In the genomic region with DNA sequence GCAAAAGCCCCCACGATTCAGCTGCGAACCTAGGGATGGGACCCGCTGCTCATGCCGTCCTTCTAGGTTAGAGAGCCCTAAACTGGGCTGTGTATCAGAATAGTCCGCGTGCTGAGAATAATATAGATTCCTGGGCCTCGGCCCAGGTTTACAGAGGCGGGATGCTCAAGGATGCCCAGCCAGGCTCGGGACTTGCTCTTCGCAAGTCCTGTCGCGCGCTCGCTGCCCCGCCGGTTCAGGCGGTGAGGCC, we compare ENCODE assay signal across 8 cellular contexts. TPM values are rescaled to one million over a fixed set of nuclear protein-coding genes. Genes with fewer than 3 reads are reported as not detected.
A peak's percentile ranks its signal among the peaks of the same experiment; 100 is the strongest.
DNase-seq lines count a peak whose midpoint lies in the region; ATAC-seq, FAIRE-seq and TF ChIP-seq lines count a peak whose summit lies in the region.

No MANE protein-coding gene starts in this region.

- peak overlapping the region; percentile 94 for H3K4me2 ChIP-seq in K562 (ENCODE audit: insufficient read depth, low read length)

- no peak for TF ChIP-seq POLR2A in K562 (conservative IDR thresholded peaks at IDR 0.05)

- POLR2A ChIA-PET in K562 (lab: Yijun Ruan, JAX), result interaction anchor here (0.7 to 4.7 kb wide), 10 partner anchors 9 to 479 kb away, joined by 3 to 71 read pairs (median 5); no protein-coding TSS in a partner anchor

- H3K4me1 Mint-ChIP-seq in mesothelial cell of epicardium, result peaks cover 29% of the 10 kb centered on the region

- H3K36me3 Mint-ChIP-seq in mesothelial cell of epicardium, result peaks cover 2% of the 10 kb centered on the region

- H3K4me3 ChIP-seq in left ventricle myocardium inferior (peak overlapping the region; percentile 88), K562 (peak overlapping the region; percentile 82)

- TF ChIP-seq CTCF in left ventricle myocardium inferior (IDR thresholded peaks at IDR 0.05; ENCODE audit: borderline replicate concordance), result peak; percentile 91
- TF ChIP-seq CTCF in K562 (IDR thresholded peaks at IDR 0.05 in 2 of 3, conservative IDR thresholded peaks at IDR 0.05 in 1 of 3; ENCODE audit: insufficient read depth in 2 of 3, low read depth in 1 of 3, low read length in 3 of 3), result no peak; a peak in 1 of 6 replicates
- no peak for TF ChIP-seq CTCF in mesothelial cell of epicardium (IDR thresholded peaks at IDR 0.05; ENCODE audit: unreplicated experiment)

- H3K9me3 ChIP-seq in left ventricle myocardium inferior (replicated peaks) (no peaks in the 10 kb centered on the region), K562 (replicated peaks; ENCODE audit: control insufficient read depth, insufficient read depth, low read depth, low read length) (no peaks in the 10 kb centered on the region)

- peak overlapping the region; percentile 86 to 98 for H3K9ac ChIP-seq in K562 (ENCODE audit: insufficient read depth in 1 of 2, low read depth in 2 of 2, low read length in 2 of 2)

- CTCF ChIA-PET in K562 (lab: Yijun Ruan, JAX; ENCODE audit: low intra/inter-chr PET ratio), result no interaction called here

- peak overlapping the region; percentile 78 for H3K27ac Mint-ChIP-seq in mesothelial cell of epicardium

- DNase-seq in left ventricle myocardium inferior, result no peak
- DNase-seq in Right ventricle myocardium superior, result no peak
- DNase-seq in K562 (ENCODE audit: extremely low read depth in 1 of 4, low spot score in 3 of 4), result no peak
- no peak for DNase-seq in mesothelial cell of epicardium (ENCODE audit: low spot score in 2 of 2, unreplicated experiment in 2 of 2)
- DNase-seq in NCI-H1694 (lab: John Stamatoyannopoulos, UW), result no peak
- DNase-seq in RCC 7860 (ENCODE audit: low spot score), result no peak

- TF ChIP-seq EP300 in K562 (IDR thresholded peaks at IDR 0.05; ENCODE audit: low read length), result no peak

- H3K9me3 Mint-ChIP-seq in mesothelial cell of epicardium, result no peaks in the 10 kb centered on the region

- whole genome bisulfite sequencing in K562 (ENCODE audit: insufficient coverage, low coverage, missing lambda C conversion rate), result 11% methylated on average over 17 of the region's 17 CpGs

- H2AFZ ChIP-seq in K562 (ENCODE audit: low read depth, low read length), result peak overlapping the region; percentile 91

- in situ Hi-C loops in K562 (cut with MboI), result no loop called here

- no peak for TF ChIP-seq RAD21 in K562 (CRISPR knock-in tag; conservative IDR thresholded peaks at IDR 0.05 in 1 of 2, IDR thresholded peaks at IDR 0.05 in 1 of 2)

- H3K27me3 Mint-ChIP-seq in mesothelial cell of epicardium (ENCODE audit: low read depth), result no peaks in the 10 kb centered on the region

- BruUV-seq in K562 (replicated peaks; lab: Mats Ljungman, UMichigan), result no TSS peak

- H3K79me2 ChIP-seq in K562 (ENCODE audit: control insufficient read depth, insufficient read depth, low read length), result peaks cover 47% of the 10 kb centered on the region

- H3K27ac ChIP-seq in left ventricle myocardium inferior (replicated peaks), result peak overlapping the region; percentile 97
- peak overlapping the region; percentile 79 for H3K27ac ChIP-seq in K562 (ENCODE audit: extremely low read depth, low read depth, low read length)

- H4K20me1 ChIP-seq in K562 (replicated peaks; ENCODE audit: control insufficient read depth, insufficient read depth, low read length), result no peaks in the 10 kb centered on the region

- H3K9me1 ChIP-seq in K562 (ENCODE audit: control insufficient read depth, insufficient read depth, low read length), result peaks cover 5% of the 10 kb centered on the region

- FAIRE-seq in K562 (lab: Jason Lieb, UNC), result no peak
- no peak for FAIRE-seq in RCC 7860 (lab: Jason Lieb, UNC)

- H3K36me3 ChIP-seq in left ventricle myocardium inferior (no peaks in the 10 kb centered on the region), K562 (ENCODE audit: control insufficient read depth, insufficient read depth, low read length) (peaks cover 6% of the 10 kb centered on the region; the same call in 2 of the 3 replicates)

- H3K4me1 ChIP-seq in left ventricle myocardium inferior (peaks cover 53% of the 10 kb centered on the region), K562 (replicated peaks in 1 of 2; ENCODE audit: control insufficient read depth in 2 of 2, insufficient read depth in 2 of 2, low read length in 2 of 2) (peaks cover 22 to 33% of the 10 kb centered on the region in 2 experiments)

- no peak for ATAC-seq in Right ventricle myocardium superior (ENCODE audit: poor library complexity)
- peak; percentile 2; the same call in 2 of the 3 replicates for ATAC-seq in K562
- no peak for ATAC-seq in GM21576 (IDR thresholded peaks at IDR 0.05; ENCODE audit: unreplicated experiment)
- no peak for ATAC-seq in HG03280 (IDR thresholded peaks at IDR 0.05; ENCODE audit: unreplicated experiment)

- H3K27me3 ChIP-seq in left ventricle myocardium inferior (ENCODE audit: low read depth), result no peaks in the 10 kb centered on the region
- no peaks in the 10 kb centered on the region for H3K27me3 ChIP-seq in K562 (ENCODE audit: control insufficient read depth in 2 of 2, insufficient read depth in 2 of 2, low read length in 2 of 2)

- intact Hi-C loops in left ventricle myocardium inferior (cut with micrococcal nuclease) (no loop called here), Right ventricle myocardium superior (cut with DNase I) (loop anchor here (10.0 kb wide), 1 partner anchor 353 kb away; no protein-coding TSS in a partner anchor), K562 (cut with micrococcal nuclease) (loop anchor here (5.0 to 10.0 kb wide), 2 partner anchors 150 to 1017 kb away; partner anchors contain the start of genes BPGM and CNOT4)

- peak overlapping the region; percentile 87 for H3K4me3 Mint-ChIP-seq in mesothelial cell of epicardium

TF ChIP-seq in K562, 482 proteins besides CTCF, POLR2A, EP300 and RAD21 (continues in another document):
- no peak for TF ChIP-seq RCOR1 (IDR thresholded peaks at IDR 0.05; ENCODE audit: borderline replicate concordance in 1 of 2, low read depth in 2 of 2, low read length in 2 of 2)
- TF ChIP-seq ZFPM2 (CRISPR knock-in tag; IDR thresholded peaks at IDR 0.05), result 0 out of 2 replicates have a peak, but pooled peaks have one; percentile 18
- TF ChIP-seq ZNF354B (CRISPR knock-in tag; IDR thresholded peaks at IDR 0.05), result no peak; the same call in 1 of the 2 replicates
- 0 out of 2 replicates have a peak, but pooled peaks have one; percentile 9 for TF ChIP-seq PATZ1 (CRISPR knock-in tag; IDR thresholded peaks at IDR 0.05; ENCODE audit: borderline replicate concordance)
- 0 out of 2 replicates have a peak, but pooled peaks have one; percentile 55 for TF ChIP-seq RUNX1 (IDR thresholded peaks at IDR 0.05; ENCODE audit: low read depth)
- no peak for TF ChIP-seq MCM2 (IDR thresholded peaks at IDR 0.05; ENCODE audit: low read depth)
- TF ChIP-seq NR2C2 (CRISPR knock-in tag; IDR thresholded peaks at IDR 0.05), result no peak
- TF ChIP-seq NR2C2 (tag; IDR thresholded peaks at IDR 0.05), result no peak
- peak; percentile 95 for TF ChIP-seq L3MBTL2 (IDR thresholded peaks at IDR 0.05)
- no peak for TF ChIP-seq DPF2 (IDR thresholded peaks at IDR 0.05)
- TF ChIP-seq SIN3B (IDR thresholded peaks at IDR 0.05; ENCODE audit: low read depth), result no peak
- 0 out of 2 replicates have a peak, but pooled peaks have one; percentile 13 for TF ChIP-seq GTF2A2 (tag; IDR thresholded peaks at IDR 0.05)
- TF ChIP-seq EWSR1 (IDR thresholded peaks at IDR 0.05; ENCODE audit: borderline replicate concordance, low read depth, partially characterized antibody), result no peak
- no peak for TF ChIP-seq CHD2 (IDR thresholded peaks at IDR 0.05; ENCODE audit: low read depth, low read length)
- TF ChIP-seq BCL6 (CRISPR knock-in tag; IDR thresholded peaks at IDR 0.05), result no peak
- 0 out of 2 replicates have a peak, but pooled peaks have one; percentile 11 for TF ChIP-seq ZEB2 (IDR thresholded peaks at IDR 0.05)

RNA-seq across cellular contexts. Expression of gene STMP1, which starts 0.3 kb away (rescaled TPM):
- total RNA-seq in left ventricle myocardium inferior, result 28.2 TPM
- total RNA-seq in Right ventricle myocardium superior, result 25.6 TPM
- total RNA-seq in K562 (2011; cell fraction: chromatin; rRNA removed; ENCODE audit: low replicate concordance), result 23.9 and 54.4 TPM in 2 replicates
- total RNA-seq in K562 (2011; cell fraction: nucleolus; rRNA removed), result 18.5 and 19.9 TPM in 2 replicates
- total RNA-seq in K562 (2011; cell fraction: nucleoplasm; rRNA removed), result 44.6 and 66.5 TPM in 2 replicates
- total RNA-seq in K562 (2014; rRNA removed), result 10.6 and 18.5 TPM in 2 replicates
- total RNA-seq in K562 (2014; rRNA removed; fragmentation: Illumina TruSeq; extraction: Trizol), result 47.8 and 54.0 TPM in 2 replicates
- total RNA-seq in K562 (2015; rRNA removed; fragmentation: Illumina TruSeq; extraction: Trizol), result 35.1 and 36.5 TPM in 2 replicates
- total RNA-seq in K562 (2021), result 56.8 and 59.8 TPM in 2 replicates
- 58.4 and 66.1 TPM in 2 replicates for polyA plus RNA-seq in K562 (2011; rRNA removed)
- polyA plus RNA-seq in K562 (2011; cell fraction: cytosol; rRNA removed), result 16.5 and 48.0 TPM in 2 replicates
- 17.4 and 32.2 TPM in 2 replicates for polyA plus RNA-seq in K562 (2011; cell fraction: nucleus; rRNA removed)
- 66.4 and 79.0 TPM in 2 replicates for polyA plus RNA-seq in K562 (2012)
- polyA plus RNA-seq in K562 (2014; fragmentation: Illumina TruSeq; extraction: Trizol), result 57.9 and 67.7 TPM in 2 replicates
- polyA plus RNA-seq in K562 (2014; fragmentation: Nextera tagmentation; extraction: Ambion mirVana), result 100 to 1,000 TPM; 175 to 249 TPM
- 41.5 and 53.9 TPM in 2 replicates for polyA plus RNA-seq in K562 (2014; rRNA removed)
- 35.3 and 55.2 TPM in 2 replicates for polyA minus RNA-seq in K562 (2011; rRNA and poly(A)+ RNA removed)
- 21.3 and 22.6 TPM in 2 replicates for polyA minus RNA-seq in K562 (2011; cell fraction: cytosol; rRNA and poly(A)+ RNA removed)
- 18.3 and 36.7 TPM in 2 replicates for polyA minus RNA-seq in K562 (2011; cell fraction: nucleus; rRNA and poly(A)+ RNA removed)
- total RNA-seq in mesothelial cell of epicardium, result 46.3 to 48.6 TPM (median 47.7 TPM) in 3 replicates
